In the genomic region with DNA sequence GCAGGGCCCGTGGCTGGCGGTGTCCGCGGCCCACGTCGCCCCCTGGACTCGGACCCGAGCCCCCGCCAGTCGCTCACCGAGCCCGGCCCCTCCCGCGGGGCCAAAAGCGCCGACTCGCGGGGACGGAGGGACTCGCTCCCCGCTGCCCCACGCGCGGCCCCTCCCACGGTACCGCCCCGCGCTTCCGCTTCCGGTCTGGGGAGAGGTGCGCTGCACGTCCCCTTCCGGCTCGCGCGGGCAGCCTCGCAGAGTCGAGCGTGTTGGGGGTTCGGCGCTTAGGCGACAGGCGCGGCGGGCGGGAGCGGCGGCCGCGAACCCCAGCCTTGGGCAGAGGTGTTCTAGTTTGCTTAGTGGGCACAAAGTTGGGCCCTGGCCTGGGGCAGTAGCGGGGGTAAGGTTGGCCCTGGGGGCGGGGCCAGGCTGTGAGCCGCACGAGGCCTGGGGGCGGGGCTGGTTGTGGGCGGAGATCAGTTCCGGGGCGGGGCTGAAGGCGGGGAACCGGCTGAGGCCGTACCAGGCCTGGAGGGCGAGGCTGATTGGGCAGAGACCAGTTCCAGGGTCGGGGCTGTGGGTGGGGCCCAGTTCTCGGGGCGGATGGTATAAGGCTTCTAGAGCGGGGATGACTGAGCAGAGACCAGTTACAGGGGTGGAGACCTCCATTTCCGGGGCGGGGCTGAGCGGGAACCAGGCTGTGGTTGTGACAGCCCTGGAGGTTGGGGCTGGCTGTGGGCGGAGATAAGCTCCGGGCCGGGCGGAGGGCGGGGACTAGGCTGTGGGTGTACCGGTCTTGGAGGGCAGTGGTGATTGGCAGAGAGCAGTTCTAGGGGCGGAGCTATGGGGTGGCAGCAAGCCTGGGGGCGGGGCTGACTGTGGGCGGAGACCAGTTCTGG, we compare ENCODE assay signal across 1 cellular context.
TF ChIP-seq lines count a peak whose summit lies in the region.

MBD3L1 (plus strand) TSS at position 246 of the 890 bp plus-strand sequence. CDS start 10,302 bp downstream, outside the sequence.
ZNF558 (minus strand) TSS at position 173 of the 890 bp plus-strand sequence. CDS start 9,645 bp downstream, outside the sequence.

TF ChIP-seq in K562, 482 proteins besides CTCF, POLR2A, EP300 and RAD21 (continued from another document and continues in another):
- TF ChIP-seq TRIM24 (IDR thresholded peaks at IDR 0.05) (peak in 1 of 2 experiments; percentile 90; a peak in 2 of 4 replicates), ATF1 (CRISPR knock-in tag; IDR thresholded peaks at IDR 0.05) (peak; percentile 25; the same call in 1 of the 2 replicates), ATF1 (tag; IDR thresholded peaks at IDR 0.05) (peak; percentile 65), TCF7L2 (IDR thresholded peaks at IDR 0.05; ENCODE audit: low read depth, low read length) (no peak), NR2C2 (CRISPR knock-in tag; IDR thresholded peaks at IDR 0.05) (peak; percentile 82), NR2C2 (tag; IDR thresholded peaks at IDR 0.05) (peak; percentile 93), ZNF398 (CRISPR knock-in tag; IDR thresholded peaks at IDR 0.05) (no peak), MCM2 (IDR thresholded peaks at IDR 0.05; ENCODE audit: low read depth) (no peak), PHF20 (IDR thresholded peaks at IDR 0.05; ENCODE audit: partially characterized antibody) (peak; percentile 88), ZNF224 (CRISPR knock-in tag; IDR thresholded peaks at IDR 0.05) (0 out of 2 replicates have a peak, but pooled peaks have one; percentile 66), NRF1 (conservative IDR thresholded peaks at IDR 0.05 in 1 of 2, IDR thresholded peaks at IDR 0.05 in 1 of 2) (peak; percentile 67 to 72), ZNF274 (IDR thresholded peaks at IDR 0.05; ENCODE audit: borderline replicate concordance, low read depth, low read length) (no peak), NCOR1 (IDR thresholded peaks at IDR 0.05) (no peak), SIRT6 (IDR thresholded peaks at IDR 0.05; ENCODE audit: low read depth, low read length) (no peak), ESRRB (CRISPR knock-in tag; IDR thresholded peaks at IDR 0.05; ENCODE audit: borderline replicate concordance) (no peak), KAT8 (IDR thresholded peaks at IDR 0.05; ENCODE audit: low read depth) (no peak), TAF15 (IDR thresholded peaks at IDR 0.05; ENCODE audit: low read depth, low read length) (no peak), NFIC (IDR thresholded peaks at IDR 0.05) (peak; percentile 72), HDAC2 (IDR thresholded peaks at IDR 0.05) (peak; percentile 69; the same call in 1 of the 2 replicates), ZKSCAN1 (IDR thresholded peaks at IDR 0.05; ENCODE audit: low read depth, low read length) (0 out of 2 replicates have a peak, but pooled peaks have one; percentile 10), NCOA6 (IDR thresholded peaks at IDR 0.05) (no peak), FOXA3 (CRISPR knock-in tag; conservative IDR thresholded peaks at IDR 0.05 in 1 of 2, IDR thresholded peaks at IDR 0.05 in 1 of 2) (0 out of 4 replicates have a peak, but pooled peaks of 1 of the 2 experiments have one; percentile 42), ZNF764 (CRISPR knock-in tag; IDR thresholded peaks at IDR 0.05; ENCODE audit: low read depth) (0 out of 2 replicates have a peak, but pooled peaks have one; percentile 8), FOXP1 (CRISPR knock-in tag; IDR thresholded peaks at IDR 0.05) (0 out of 2 replicates have a peak, but pooled peaks have one; percentile 61), CEBPB (tag; IDR thresholded peaks at IDR 0.05) (peak; percentile 17; the same call in 1 of the 2 replicates), SP1 (CRISPR knock-in tag; IDR thresholded peaks at IDR 0.05) (peak; percentile 96), RB1 (IDR thresholded peaks at IDR 0.05; ENCODE audit: low read depth) (peak; percentile 82), ILF3 (IDR thresholded peaks at IDR 0.05; ENCODE audit: borderline replicate concordance) (peak; percentile 24; the same call in 1 of the 2 replicates)
- TF ChIP-seq, protein P1, sequence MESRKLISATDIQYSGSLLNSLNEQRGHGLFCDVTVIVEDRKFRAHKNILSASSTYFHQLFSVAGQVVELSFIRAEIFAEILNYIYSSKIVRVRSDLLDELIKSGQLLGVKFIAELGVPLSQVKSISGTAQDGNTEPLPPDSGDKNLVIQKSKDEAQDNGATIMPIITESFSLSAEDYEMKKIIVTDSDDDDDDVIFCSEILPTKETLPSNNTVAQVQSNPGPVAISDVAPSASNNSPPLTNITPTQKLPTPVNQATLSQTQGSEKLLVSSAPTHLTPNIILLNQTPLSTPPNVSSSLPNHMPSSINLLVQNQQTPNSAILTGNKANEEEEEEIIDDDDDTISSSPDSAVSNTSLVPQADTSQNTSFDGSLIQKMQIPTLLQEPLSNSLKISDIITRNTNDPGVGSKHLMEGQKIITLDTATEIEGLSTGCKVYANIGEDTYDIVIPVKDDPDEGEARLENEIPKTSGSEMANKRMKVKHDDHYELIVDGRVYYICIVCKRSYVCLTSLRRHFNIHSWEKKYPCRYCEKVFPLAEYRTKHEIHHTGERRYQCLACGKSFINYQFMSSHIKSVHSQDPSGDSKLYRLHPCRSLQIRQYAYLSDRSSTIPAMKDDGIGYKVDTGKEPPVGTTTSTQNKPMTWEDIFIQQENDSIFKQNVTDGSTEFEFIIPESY (CRISPR knock-in tag; IDR thresholded peaks at IDR 0.05) = peak; percentile 65
- TF ChIP-seq, protein P2, sequence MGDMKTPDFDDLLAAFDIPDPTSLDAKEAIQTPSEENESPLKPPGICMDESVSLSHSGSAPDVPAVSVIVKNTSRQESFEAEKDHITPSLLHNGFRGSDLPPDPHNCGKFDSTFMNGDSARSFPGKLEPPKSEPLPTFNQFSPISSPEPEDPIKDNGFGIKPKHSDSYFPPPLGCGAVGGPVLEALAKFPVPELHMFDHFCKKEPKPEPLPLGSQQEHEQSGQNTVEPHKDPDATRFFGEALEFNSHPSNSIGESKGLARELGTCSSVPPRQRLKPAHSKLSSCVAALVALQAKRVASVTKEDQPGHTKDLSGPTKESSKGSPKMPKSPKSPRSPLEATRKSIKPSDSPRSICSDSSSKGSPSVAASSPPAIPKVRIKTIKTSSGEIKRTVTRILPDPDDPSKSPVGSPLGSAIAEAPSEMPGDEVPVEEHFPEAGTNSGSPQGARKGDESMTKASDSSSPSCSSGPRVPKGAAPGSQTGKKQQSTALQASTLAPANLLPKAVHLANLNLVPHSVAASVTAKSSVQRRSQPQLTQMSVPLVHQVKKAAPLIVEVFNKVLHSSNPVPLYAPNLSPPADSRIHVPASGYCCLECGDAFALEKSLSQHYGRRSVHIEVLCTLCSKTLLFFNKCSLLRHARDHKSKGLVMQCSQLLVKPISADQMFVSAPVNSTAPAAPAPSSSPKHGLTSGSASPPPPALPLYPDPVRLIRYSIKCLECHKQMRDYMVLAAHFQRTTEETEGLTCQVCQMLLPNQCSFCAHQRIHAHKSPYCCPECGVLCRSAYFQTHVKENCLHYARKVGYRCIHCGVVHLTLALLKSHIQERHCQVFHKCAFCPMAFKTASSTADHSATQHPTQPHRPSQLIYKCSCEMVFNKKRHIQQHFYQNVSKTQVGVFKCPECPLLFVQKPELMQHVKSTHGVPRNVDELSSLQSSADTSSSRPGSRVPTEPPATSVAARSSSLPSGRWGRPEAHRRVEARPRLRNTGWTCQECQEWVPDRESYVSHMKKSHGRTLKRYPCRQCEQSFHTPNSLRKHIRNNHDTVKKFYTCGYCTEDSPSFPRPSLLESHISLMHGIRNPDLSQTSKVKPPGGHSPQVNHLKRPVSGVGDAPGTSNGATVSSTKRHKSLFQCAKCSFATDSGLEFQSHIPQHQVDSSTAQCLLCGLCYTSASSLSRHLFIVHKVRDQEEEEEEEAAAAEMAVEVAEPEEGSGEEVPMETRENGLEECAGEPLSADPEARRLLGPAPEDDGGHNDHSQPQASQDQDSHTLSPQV (IDR thresholded peaks at IDR 0.05) = no peak
- TF ChIP-seq, protein P3, sequence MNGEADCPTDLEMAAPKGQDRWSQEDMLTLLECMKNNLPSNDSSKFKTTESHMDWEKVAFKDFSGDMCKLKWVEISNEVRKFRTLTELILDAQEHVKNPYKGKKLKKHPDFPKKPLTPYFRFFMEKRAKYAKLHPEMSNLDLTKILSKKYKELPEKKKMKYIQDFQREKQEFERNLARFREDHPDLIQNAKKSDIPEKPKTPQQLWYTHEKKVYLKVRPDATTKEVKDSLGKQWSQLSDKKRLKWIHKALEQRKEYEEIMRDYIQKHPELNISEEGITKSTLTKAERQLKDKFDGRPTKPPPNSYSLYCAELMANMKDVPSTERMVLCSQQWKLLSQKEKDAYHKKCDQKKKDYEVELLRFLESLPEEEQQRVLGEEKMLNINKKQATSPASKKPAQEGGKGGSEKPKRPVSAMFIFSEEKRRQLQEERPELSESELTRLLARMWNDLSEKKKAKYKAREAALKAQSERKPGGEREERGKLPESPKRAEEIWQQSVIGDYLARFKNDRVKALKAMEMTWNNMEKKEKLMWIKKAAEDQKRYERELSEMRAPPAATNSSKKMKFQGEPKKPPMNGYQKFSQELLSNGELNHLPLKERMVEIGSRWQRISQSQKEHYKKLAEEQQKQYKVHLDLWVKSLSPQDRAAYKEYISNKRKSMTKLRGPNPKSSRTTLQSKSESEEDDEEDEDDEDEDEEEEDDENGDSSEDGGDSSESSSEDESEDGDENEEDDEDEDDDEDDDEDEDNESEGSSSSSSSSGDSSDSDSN (IDR thresholded peaks at IDR 0.05; ENCODE audit: borderline replicate concordance in 1 of 2, low read depth in 2 of 2, low read length in 2 of 2) = 0 out of 4 replicates have a peak, but pooled peaks have one; percentile 16 to 46
- TF ChIP-seq, protein P4, sequence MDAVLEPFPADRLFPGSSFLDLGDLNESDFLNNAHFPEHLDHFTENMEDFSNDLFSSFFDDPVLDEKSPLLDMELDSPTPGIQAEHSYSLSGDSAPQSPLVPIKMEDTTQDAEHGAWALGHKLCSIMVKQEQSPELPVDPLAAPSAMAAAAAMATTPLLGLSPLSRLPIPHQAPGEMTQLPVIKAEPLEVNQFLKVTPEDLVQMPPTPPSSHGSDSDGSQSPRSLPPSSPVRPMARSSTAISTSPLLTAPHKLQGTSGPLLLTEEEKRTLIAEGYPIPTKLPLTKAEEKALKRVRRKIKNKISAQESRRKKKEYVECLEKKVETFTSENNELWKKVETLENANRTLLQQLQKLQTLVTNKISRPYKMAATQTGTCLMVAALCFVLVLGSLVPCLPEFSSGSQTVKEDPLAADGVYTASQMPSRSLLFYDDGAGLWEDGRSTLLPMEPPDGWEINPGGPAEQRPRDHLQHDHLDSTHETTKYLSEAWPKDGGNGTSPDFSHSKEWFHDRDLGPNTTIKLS (IDR thresholded peaks at IDR 0.05; ENCODE audit: borderline replicate concordance, low read depth) = no peak
- TF ChIP-seq, protein P5, sequence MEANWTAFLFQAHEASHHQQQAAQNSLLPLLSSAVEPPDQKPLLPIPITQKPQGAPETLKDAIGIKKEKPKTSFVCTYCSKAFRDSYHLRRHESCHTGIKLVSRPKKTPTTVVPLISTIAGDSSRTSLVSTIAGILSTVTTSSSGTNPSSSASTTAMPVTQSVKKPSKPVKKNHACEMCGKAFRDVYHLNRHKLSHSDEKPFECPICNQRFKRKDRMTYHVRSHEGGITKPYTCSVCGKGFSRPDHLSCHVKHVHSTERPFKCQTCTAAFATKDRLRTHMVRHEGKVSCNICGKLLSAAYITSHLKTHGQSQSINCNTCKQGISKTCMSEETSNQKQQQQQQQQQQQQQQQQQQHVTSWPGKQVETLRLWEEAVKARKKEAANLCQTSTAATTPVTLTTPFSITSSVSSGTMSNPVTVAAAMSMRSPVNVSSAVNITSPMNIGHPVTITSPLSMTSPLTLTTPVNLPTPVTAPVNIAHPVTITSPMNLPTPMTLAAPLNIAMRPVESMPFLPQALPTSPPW (CRISPR knock-in tag; IDR thresholded peaks at IDR 0.05) = peak; percentile 91
- TF ChIP-seq, protein P6, sequence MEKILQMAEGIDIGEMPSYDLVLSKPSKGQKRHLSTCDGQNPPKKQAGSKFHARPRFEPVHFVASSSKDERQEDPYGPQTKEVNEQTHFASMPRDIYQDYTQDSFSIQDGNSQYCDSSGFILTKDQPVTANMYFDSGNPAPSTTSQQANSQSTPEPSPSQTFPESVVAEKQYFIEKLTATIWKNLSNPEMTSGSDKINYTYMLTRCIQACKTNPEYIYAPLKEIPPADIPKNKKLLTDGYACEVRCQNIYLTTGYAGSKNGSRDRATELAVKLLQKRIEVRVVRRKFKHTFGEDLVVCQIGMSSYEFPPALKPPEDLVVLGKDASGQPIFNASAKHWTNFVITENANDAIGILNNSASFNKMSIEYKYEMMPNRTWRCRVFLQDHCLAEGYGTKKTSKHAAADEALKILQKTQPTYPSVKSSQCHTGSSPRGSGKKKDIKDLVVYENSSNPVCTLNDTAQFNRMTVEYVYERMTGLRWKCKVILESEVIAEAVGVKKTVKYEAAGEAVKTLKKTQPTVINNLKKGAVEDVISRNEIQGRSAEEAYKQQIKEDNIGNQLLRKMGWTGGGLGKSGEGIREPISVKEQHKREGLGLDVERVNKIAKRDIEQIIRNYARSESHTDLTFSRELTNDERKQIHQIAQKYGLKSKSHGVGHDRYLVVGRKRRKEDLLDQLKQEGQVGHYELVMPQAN (IDR thresholded peaks at IDR 0.05; ENCODE audit: borderline replicate concordance) = peak; percentile 95
- TF ChIP-seq, protein P7, sequence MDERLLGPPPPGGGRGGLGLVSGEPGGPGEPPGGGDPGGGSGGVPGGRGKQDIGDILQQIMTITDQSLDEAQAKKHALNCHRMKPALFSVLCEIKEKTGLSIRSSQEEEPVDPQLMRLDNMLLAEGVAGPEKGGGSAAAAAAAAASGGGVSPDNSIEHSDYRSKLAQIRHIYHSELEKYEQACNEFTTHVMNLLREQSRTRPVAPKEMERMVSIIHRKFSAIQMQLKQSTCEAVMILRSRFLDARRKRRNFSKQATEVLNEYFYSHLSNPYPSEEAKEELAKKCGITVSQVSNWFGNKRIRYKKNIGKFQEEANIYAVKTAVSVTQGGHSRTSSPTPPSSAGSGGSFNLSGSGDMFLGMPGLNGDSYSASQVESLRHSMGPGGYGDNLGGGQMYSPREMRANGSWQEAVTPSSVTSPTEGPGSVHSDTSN (CRISPR knock-in tag; IDR thresholded peaks at IDR 0.05; ENCODE audit: low read depth) = peak; percentile 65; the same call in 1 of the 2 replicates
- TF ChIP-seq, protein P7 (tag; conservative IDR thresholded peaks at IDR 0.05; ENCODE audit: low read depth) = no peak
